In genomic region chr18:46624127-46624526, GRCh38 we compare ENCODE assay signal across 15 cellular contexts. TPM values are rescaled to one million over a fixed set of nuclear protein-coding genes. Genes with fewer than 3 reads are reported as not detected.
DNase-seq lines count a peak whose midpoint lies in the region; ATAC-seq and TF ChIP-seq lines count a peak whose summit lies in the region.
"Had no signal": no experiment of that assay in that cellular context is flagged by ENCODE, and none has a peak within 500 bp of the region (broad histone marks: within the 10 kb centered on the region; RNA-seq: fewer than 3 reads in every experiment).

No MANE protein-coding gene starts in this region.

- peak overlapping the region; percentile 76 for H2AFZ ChIP-seq in DND-41 (ENCODE audit: low read depth, low read length)

- H3K4me1 ChIP-seq in DND-41 (ENCODE audit: insufficient read depth, low read length): peaks cover 48% of the 10 kb centered on the region

- H3K27me3 ChIP-seq in DND-41 (ENCODE audit: insufficient read depth, low read length, poor library complexity): no peaks in the 10 kb centered on the region

- POLR2A ChIA-PET in activated CD8-positive, alpha-beta T cell treated with anti-CD3 and anti-CD28 coated beads for 36 hours (lab: Charles Lee): interaction anchor here (0.9 to 1.4 kb wide), 2 partner anchors 280 to 451 kb away, joined by 3 read pairs; no protein-coding TSS in a partner anchor

- H4K20me1 ChIP-seq in DND-41 (ENCODE audit: insufficient read depth, low read length): no peaks in the 10 kb centered on the region

- no peak for ATAC-seq in DND-41 (ENCODE audit: insufficient read depth, low read depth)
- peak; percentile 66 for ATAC-seq in activated CD8-positive, alpha-beta T cell treated with anti-CD3 and anti-CD28 coated beads for 36 hours
- peak; percentile 64 for ATAC-seq in effector memory CD8-positive, alpha-beta T cell (replicated peaks)
- no peak for ATAC-seq in HG02885 (IDR thresholded peaks at IDR 0.05; ENCODE audit: poor library complexity, unreplicated experiment)
- ATAC-seq: sciatic nerve, T-helper 17 cell had no signal

- CTCF ChIA-PET in activated CD8-positive, alpha-beta T cell treated with anti-CD3 and anti-CD28 coated beads for 36 hours (lab: Charles Lee): interaction anchor here (1.0 to 2.8 kb wide), 3 partner anchors 34 to 341 kb away, joined by 3 to 15 read pairs (median 4); no protein-coding TSS in a partner anchor

- H3K4me2 ChIP-seq in DND-41 (ENCODE audit: insufficient read depth, low read length): peak overlapping the region; percentile 56
- H3K4me2 ChIP-seq: KMS-11 had no signal

- peak overlapping the region; percentile 95 for H3K27ac ChIP-seq in DND-41 (ENCODE audit: low read length)
- H3K27ac ChIP-seq: C4-2B, KMS-11 had no signal

- H3K27ac Mint-ChIP-seq in activated CD8-positive, alpha-beta T cell treated with anti-CD3 and anti-CD28 coated beads for 36 hours: peak overlapping the region; percentile 53
- peak overlapping the region; percentile 80 to 89 for H3K27ac Mint-ChIP-seq in effector memory CD8-positive, alpha-beta T cell
- H3K27ac Mint-ChIP-seq: activated naive CD4-positive, alpha-beta T cell treated with anti-CD3 and anti-CD28 coated beads, Interleukin-2, amount 50 U/mL, for 24 hours; endodermal cell had no signal

- H3K4me1 Mint-ChIP-seq in activated CD8-positive, alpha-beta T cell treated with anti-CD3 and anti-CD28 coated beads for 36 hours (ENCODE audit: low read depth): peaks cover 41% of the 10 kb centered on the region
- peaks cover 16 to 35% of the 10 kb centered on the region in 2 donors for H3K4me1 Mint-ChIP-seq in effector memory CD8-positive, alpha-beta T cell (ENCODE audit: low read depth in 2 of 2)

- DNase-seq in DND-41 (peak; percentile 13), putamen (ENCODE audit: low spot score) (peak; percentile 61), dedifferentiated amniotic fluid mesenchymal stem cell (ENCODE audit: extremely low spot score) (no peak), NCI-H2227 (lab: John Stamatoyannopoulos, UW; ENCODE audit: unreplicated experiment) (no peak)
- DNase-seq in activated CD8-positive, alpha-beta T cell treated with anti-CD3 and anti-CD28 coated beads for 36 hours: peak; percentile 71
- DNase-seq in effector memory CD8-positive, alpha-beta T cell: peak in 1 of 3 experiments; percentile 25
- DNase-seq: endodermal cell, NCI-H1417 treated with DMSO at 0.1 percent for 48 hours, T-helper 17 cell had no signal

- no peaks in the 10 kb centered on the region for H3K79me2 ChIP-seq in DND-41 (ENCODE audit: insufficient read depth, low read length)

- H3K4me3 ChIP-seq in DND-41 (ENCODE audit: low read depth in 1 of 2, low read length in 2 of 2): peak overlapping the region in 1 of 2 experiments; percentile 6; a peak in 1 of 4 replicates

- H3K4me3 Mint-ChIP-seq in activated CD8-positive, alpha-beta T cell treated with anti-CD3 and anti-CD28 coated beads for 36 hours: peak overlapping the region; percentile 47
- peak overlapping the region; percentile 42 to 71 for H3K4me3 Mint-ChIP-seq in effector memory CD8-positive, alpha-beta T cell
- H3K4me3 Mint-ChIP-seq: endodermal cell had no signal

- intact Hi-C loops in activated CD8-positive, alpha-beta T cell treated with anti-CD3 and anti-CD28 coated beads for 36 hours (cut with micrococcal nuclease): no loop called here

- H3K9me3 Mint-ChIP-seq in activated CD8-positive, alpha-beta T cell treated with anti-CD3 and anti-CD28 coated beads for 36 hours: no peaks in the 10 kb centered on the region
- H3K9me3 Mint-ChIP-seq in effector memory CD8-positive, alpha-beta T cell: no peaks in the 10 kb centered on the region
- H3K9me3 Mint-ChIP-seq: activated naive CD4-positive, alpha-beta T cell treated with anti-CD3 and anti-CD28 coated beads, Interleukin-2, amount 50 U/mL, for 24 hours; endodermal cell had no signal

- H3K36me3 Mint-ChIP-seq in activated CD8-positive, alpha-beta T cell treated with anti-CD3 and anti-CD28 coated beads for 36 hours (ENCODE audit: low read depth): no peaks in the 10 kb centered on the region
- no peaks in the 10 kb centered on the region for H3K36me3 Mint-ChIP-seq in effector memory CD8-positive, alpha-beta T cell (ENCODE audit: insufficient read depth)
- H3K36me3 Mint-ChIP-seq: activated naive CD4-positive, alpha-beta T cell treated with anti-CD3 and anti-CD28 coated beads, Interleukin-2, amount 50 U/mL, for 24 hours had no signal

- H3K9ac ChIP-seq in DND-41 (ENCODE audit: low read depth, low read length): peak overlapping the region; percentile 57
- H3K9ac ChIP-seq: KMS-11 had no signal

- no peak for TF ChIP-seq CTCF in DND-41 (IDR thresholded peaks at IDR 0.05; ENCODE audit: borderline replicate concordance, extremely low read depth, low read length, poor library complexity, severe bottlenecking)
- TF ChIP-seq CTCF in activated CD8-positive, alpha-beta T cell treated with anti-CD3 and anti-CD28 coated beads for 36 hours (IDR thresholded peaks at IDR 0.05): no peak

- H3K36me3 ChIP-seq in DND-41 (ENCODE audit: insufficient read depth, low read length): no peaks in the 10 kb centered on the region

- H3K27me3 Mint-ChIP-seq in activated CD8-positive, alpha-beta T cell treated with anti-CD3 and anti-CD28 coated beads for 36 hours: no peaks in the 10 kb centered on the region
- H3K27me3 Mint-ChIP-seq in effector memory CD8-positive, alpha-beta T cell: peaks cover 6 to 43% of the 10 kb centered on the region in 2 donors
- H3K27me3 Mint-ChIP-seq: activated naive CD4-positive, alpha-beta T cell treated with anti-CD3 and anti-CD28 coated beads, Interleukin-2, amount 50 U/mL, for 24 hours had no signal

- H3K9me3 ChIP-seq in DND-41 (ENCODE audit: insufficient read depth, low read length, severe bottlenecking): no peaks in the 10 kb centered on the region

RNA-seq across cellular contexts. Expression of gene LOXHD1, which starts 32.9 kb away (rescaled TPM):
- under 1 TPM; 0.11 to 0.45 TPM for total RNA-seq in activated CD8-positive, alpha-beta T cell treated with anti-CD3 and anti-CD28 coated beads for 36 hours
- total RNA-seq: lung microvascular endothelial cell had no signal

Comparison
In these comparisons a context has a peak if more than half of its experiments do, and no peak if none do; other contexts are left out.
1. ATAC-seq: peak in activated CD8-positive, alpha-beta T cell treated with anti-CD3 and anti-CD28 coated beads for 36 hours (single experiment) and effector memory CD8-positive, alpha-beta T cell (single experiment); none in DND-41 (single experiment) and HG02885 (single experiment).
2. DNase-seq: peak in DND-41 (single experiment), activated CD8-positive, alpha-beta T cell treated with anti-CD3 and anti-CD28 coated beads for 36 hours (single experiment) and putamen (single experiment); none in dedifferentiated amniotic fluid mesenchymal stem cell (single experiment) and NCI-H2227 (single experiment).